15 cellular contexts compared by ENCODE assay signal in genomic region chr9:82797539-82797938, GRCh38.
DNase-seq lines count a peak whose midpoint lies in the region; ATAC-seq lines count a peak whose summit lies in the region.
"Had no signal": no experiment of that assay in that cellular context is flagged by ENCODE, and none has a peak within 500 bp of the region (broad histone marks: within the 10 kb centered on the region; RNA-seq: fewer than 3 reads in every experiment).

No MANE protein-coding gene starts in this region.

- H3K36me3 Mint-ChIP-seq in CD4-positive, alpha-beta memory T cell = no peaks in the 10 kb centered on the region
- H3K36me3 Mint-ChIP-seq: memory B cell, T-cell had no signal

- CTCF ChIA-PET in CD4-positive, alpha-beta memory T cell (lab: Charles Lee; ENCODE audit: partially characterized antibody) = no interaction called here

- no peak overlapping the region for H3K4me3 Mint-ChIP-seq in CD4-positive, alpha-beta memory T cell
- H3K4me3 Mint-ChIP-seq: memory B cell, T-cell had no signal

- intact Hi-C loops in CD4-positive, alpha-beta memory T cell (cut with micrococcal nuclease) = no loop called here

- DNase-seq in NCI-H146 (lab: John Stamatoyannopoulos, UW) (peak; percentile 5), NCI-H146 treated with DMSO at 0.1 percent for 48 hours (lab: John Stamatoyannopoulos, UW; ENCODE audit: unreplicated experiment) (no peak), NCI-H2171 (lab: John Stamatoyannopoulos, UW) (peak; percentile 90), cerebellum (ENCODE audit: low spot score) (peak; percentile 12), putamen (ENCODE audit: low spot score) (peak; percentile 2)
- no peak for DNase-seq in CD4-positive, alpha-beta memory T cell
- DNase-seq: activated CD4-positive, alpha-beta T cell treated with anti-CD3 and anti-CD28 coated beads for 4 hours; activated T-cell treated with anti-CD3 and anti-CD28 coated beads, Interleukin-2, amount 50 U/mL, for 48 hours; Caco-2; Peyer's patch; T-cell had no signal

- ATAC-seq in GM21515 (IDR thresholded peaks at IDR 0.05; ENCODE audit: unreplicated experiment) (no peak), HG03039 (IDR thresholded peaks at IDR 0.05; ENCODE audit: unreplicated experiment) (no peak)
- ATAC-seq: T-cell had no signal

- H3K4me3 ChIP-seq in CD4-positive, alpha-beta memory T cell (ENCODE audit: low read length in 2 of 2) = no peak overlapping the region
- H3K4me3 ChIP-seq: dorsolateral prefrontal cortex, Peyer's patch had no signal

- no peaks in the 10 kb centered on the region for H3K27me3 ChIP-seq in CD4-positive, alpha-beta memory T cell (ENCODE audit: insufficient read depth, low read length)
- H3K27me3 ChIP-seq: Peyer's patch had no signal

- no peaks in the 10 kb centered on the region for H3K27me3 Mint-ChIP-seq in CD4-positive, alpha-beta memory T cell
- H3K27me3 Mint-ChIP-seq: memory B cell, T-cell had no signal

- H3K9me3 Mint-ChIP-seq in CD4-positive, alpha-beta memory T cell = peaks cover 0 to 6% (median 3%) of the 10 kb centered on the region in 8 donors

- H3K36me3 ChIP-seq in CD4-positive, alpha-beta memory T cell (ENCODE audit: insufficient read depth, low read length) = no peaks in the 10 kb centered on the region
- H3K36me3 ChIP-seq: Peyer's patch had no signal

- H3K9me3 ChIP-seq in CD4-positive, alpha-beta memory T cell (ENCODE audit: control insufficient read depth in 1 of 2, low read length in 2 of 2) = peaks cover 0 to 6% of the 10 kb centered on the region in 2 donors
- H3K9me3 ChIP-seq: Caco-2, Peyer's patch had no signal

- no peaks in the 10 kb centered on the region for H3K4me1 Mint-ChIP-seq in CD4-positive, alpha-beta memory T cell
- H3K4me1 Mint-ChIP-seq: memory B cell, T-cell had no signal

- no peaks in the 10 kb centered on the region for H3K4me1 ChIP-seq in CD4-positive, alpha-beta memory T cell (ENCODE audit: insufficient read depth, low read length)
- H3K4me1 ChIP-seq: Caco-2, Peyer's patch had no signal

- no peak overlapping the region for H3K27ac Mint-ChIP-seq in CD4-positive, alpha-beta memory T cell
- H3K27ac Mint-ChIP-seq: memory B cell, T-cell had no signal

- POLR2A ChIA-PET in CD4-positive, alpha-beta memory T cell (lab: Charles Lee; ENCODE audit: partially characterized antibody) = no interaction called here

- no peak overlapping the region for H3K27ac ChIP-seq in CD4-positive, alpha-beta memory T cell (ENCODE audit: low read depth, low read length)
- H3K27ac ChIP-seq: dorsolateral prefrontal cortex, Peyer's patch had no signal

Comparison
In these comparisons a context has a peak if more than half of its experiments do, and no peak if none do; other contexts are left out.
1. DNase-seq: peak in NCI-H146 (single experiment), NCI-H2171 (single experiment), cerebellum (single experiment) and putamen (single experiment); none in NCI-H146 treated with DMSO at 0.1 percent for 48 hours (single experiment) and CD4-positive, alpha-beta memory T cell (0 of 5).